21 cellular contexts compared by ENCODE assay signal in the genomic region with DNA sequence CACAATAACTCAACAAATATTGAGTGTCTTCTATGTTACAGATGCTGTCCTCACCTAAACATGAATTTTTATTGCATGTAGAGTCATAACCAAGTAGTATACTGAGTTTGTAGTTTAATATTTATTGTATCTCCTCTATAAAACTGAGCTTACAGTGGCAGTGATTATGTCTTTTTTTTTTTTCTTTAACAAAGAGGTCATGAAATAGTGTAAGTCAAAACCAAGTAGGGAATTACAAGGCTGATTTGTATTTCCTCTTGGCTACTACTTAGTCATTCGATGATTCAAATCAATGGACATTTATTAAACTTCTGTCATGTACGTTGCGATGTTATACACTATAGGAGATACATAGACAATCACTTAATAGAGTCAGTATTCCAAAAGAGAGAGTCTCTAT.
"Had no signal": no experiment of that assay in that cellular context is flagged by ENCODE, and none has a peak within 500 bp of the region (broad histone marks: within the 10 kb centered on the region; RNA-seq: fewer than 3 reads in every experiment).

No MANE protein-coding gene starts in this region.

- H2AFZ ChIP-seq: parathyroid adenoma had no signal

- H3K27me3 ChIP-seq: left lung, tibial nerve, vagina had no signal

- H3K9me3 Mint-ChIP-seq: activated T-cell treated with anti-CD3 and anti-CD28 coated beads, Interleukin-2, amount 50 U/mL, for 4 hours; brain; naive thymus-derived CD8-positive, alpha-beta T cell had no signal

- H3K36me3 Mint-ChIP-seq: activated naive CD8-positive, alpha-beta T cell; brain had no signal

- H3K79me2 ChIP-seq: parathyroid adenoma had no signal

- DNase-seq: activated CD4-positive, alpha-beta T cell treated with anti-CD3 and anti-CD28 coated beads for 48 hours; activated CD8-positive, alpha-beta T cell treated with anti-CD3 and anti-CD28 coated beads for 36 hours; activated effector memory CD4-positive, alpha-beta T cell treated with Interleukin-2 at 50 U/mL for 16 hours; activated T-cell treated with anti-CD3 and anti-CD28 coated beads, Interleukin-2, amount 50 U/mL, for 4 hours; amniotic stem cell; cortex of kidney; effector CD4-positive, alpha-beta T cell; islet precursor cell; left lung; mesenchymal stem cell; naive thymus-derived CD8-positive, alpha-beta T cell; stimulated activated CD4-positive, alpha-beta T cell treated with anti-CD3 and anti-CD28 coated beads, Interleukin-15, amount 100 ng/mL, for 24 hours; stimulated activated CD4-positive, alpha-beta T cell treated with anti-CD3 and anti-CD28 coated beads, Interleukin-4, amount 100 ng/mL, for 1 hour; stimulated activated naive B cell treated with anti-CD40 and anti-IgM and Interleukin-4, amounts not matched to agents 10 μg/mL and 1 μg/mL and 100 μg/mL, for 72 hours; T-helper 17 cell had no signal

- H3K4me3 Mint-ChIP-seq: activated CD8-positive, alpha-beta T cell treated with anti-CD3 and anti-CD28 coated beads for 36 hours; activated naive CD8-positive, alpha-beta T cell; activated T-cell treated with anti-CD3 and anti-CD28 coated beads, Interleukin-2, amount 50 U/mL, for 4 hours; brain; naive thymus-derived CD8-positive, alpha-beta T cell; stimulated activated naive B cell treated with anti-CD40 and anti-IgM and Interleukin-4, amounts not matched to agents 10 μg/mL and 1 μg/mL and 100 μg/mL, for 72 hours; T-helper 17 cell had no signal

- H3K27me3 Mint-ChIP-seq: activated CD8-positive, alpha-beta T cell treated with anti-CD3 and anti-CD28 coated beads for 36 hours; activated naive CD8-positive, alpha-beta T cell; stimulated activated naive B cell treated with anti-CD40 and anti-IgM and Interleukin-4, amounts not matched to agents 10 μg/mL and 1 μg/mL and 100 μg/mL, for 72 hours; T-helper 17 cell had no signal

- H3K4me1 ChIP-seq: parathyroid adenoma had no signal

- H3K36me3 ChIP-seq: left lung, vagina had no signal

- H3K4me1 Mint-ChIP-seq: brain had no signal

- H3K4me3 ChIP-seq: left lung, skin epidermis, tibial nerve, vagina had no signal

- ATAC-seq: activated CD8-positive, alpha-beta T cell treated with anti-CD3 and anti-CD28 coated beads for 36 hours; activated T-cell treated with anti-CD3 and anti-CD28 coated beads, Interleukin-2, amount 50 U/mL, for 4 hours; left lung; naive thymus-derived CD8-positive, alpha-beta T cell; stimulated activated naive B cell treated with anti-CD40 and anti-IgM and Interleukin-4, amounts not matched to agents 10 μg/mL and 1 μg/mL and 100 μg/mL, for 72 hours; T-helper 17 cell had no signal

- H3K27ac Mint-ChIP-seq: activated CD8-positive, alpha-beta T cell treated with anti-CD3 and anti-CD28 coated beads for 36 hours; activated naive CD8-positive, alpha-beta T cell; brain; naive thymus-derived CD8-positive, alpha-beta T cell; stimulated activated naive B cell treated with anti-CD40 and anti-IgM and Interleukin-4, amounts not matched to agents 10 μg/mL and 1 μg/mL and 100 μg/mL, for 72 hours; T-helper 17 cell had no signal

- H3K27ac ChIP-seq: left lung, parathyroid adenoma, skin epidermis, tibial nerve, vagina had no signal
